In genomic region chr14:93299831-93300230, GRCh38 we compare ENCODE assay signal across 18 cellular contexts. TPM values are rescaled to one million over a fixed set of nuclear protein-coding genes. Genes with fewer than 3 reads are reported as not detected.
DNase-seq lines count a peak whose midpoint lies in the region; TF ChIP-seq lines count a peak whose summit lies in the region.
"Had no signal": no experiment of that assay in that cellular context is flagged by ENCODE, and none has a peak within 500 bp of the region (broad histone marks: within the 10 kb centered on the region; RNA-seq: fewer than 3 reads in every experiment).

No MANE protein-coding gene starts in this region.

- peak overlapping the region; percentile 44 for H3K9ac ChIP-seq in SK-N-MC (ENCODE audit: insufficient read length)

- H3K36me3 ChIP-seq in HEK293 (ENCODE audit: control insufficient read depth in 2 of 2, insufficient read depth in 1 of 2, low read length in 2 of 2) (no peaks in the 10 kb centered on the region), SK-N-MC (ENCODE audit: insufficient read depth, low read length) (peaks cover 2% of the 10 kb centered on the region; the same call in 1 of the 2 replicates), tibial nerve (peaks cover 0 to 4% (median 0%) of the 10 kb centered on the region in 3 donors)

- WGBS in tibial nerve, 2 donors: 64 to 65% methylated on average over 6 of the region's 6 CpGs

- no peak for TF ChIP-seq EP300 in tibial nerve (IDR thresholded peaks at IDR 0.05)

- CTCF ChIA-PET in HEK293 (lab: Yijun Ruan, JAX): no interaction called here

- H3K4me1 ChIP-seq in HEK293 (ENCODE audit: control insufficient read depth, insufficient read depth, low read length) (peaks cover 24% of the 10 kb centered on the region), tibial nerve (peaks cover 0 to 29% (median 3%) of the 10 kb centered on the region in 4 donors)

- TF ChIP-seq CTCF in HEK293 (tag by site-specific recombination; IDR thresholded peaks at IDR 0.05): no peak
- TF ChIP-seq CTCF in tibial nerve (IDR thresholded peaks at IDR 0.05): no peak

- no peak overlapping the region for H3K4me3 ChIP-seq in HEK293 (ENCODE audit: low read depth, low read length)
- H3K4me3 ChIP-seq in SK-N-MC: peak overlapping the region; percentile 54
- H3K4me3 ChIP-seq in tibial nerve: no peak overlapping the region

- peaks cover 2% of the 10 kb centered on the region for H3K36me3 Mint-ChIP-seq in activated naive CD8-positive, alpha-beta T cell treated with anti-CD3 and anti-CD28 coated beads for 36 hours

- no peaks in the 10 kb centered on the region for H3K27me3 ChIP-seq in tibial nerve

- no peaks in the 10 kb centered on the region for H3K27me3 Mint-ChIP-seq in activated naive CD8-positive, alpha-beta T cell treated with anti-CD3 and anti-CD28 coated beads for 36 hours
- H3K27me3 Mint-ChIP-seq: B cell; CD4-positive, alpha-beta memory T cell had no signal

- POLR2A ChIA-PET in HEK293 (lab: Yijun Ruan, JAX): interaction anchor here (1.1 kb wide), 1 partner anchor 18 kb away, joined by 3 read pairs; no protein-coding TSS in a partner anchor

- H3K4me1 Mint-ChIP-seq in activated naive CD8-positive, alpha-beta T cell treated with anti-CD3 and anti-CD28 coated beads for 36 hours: peaks cover 24% of the 10 kb centered on the region

- H3K9me3 ChIP-seq in HEK293 (ENCODE audit: control insufficient read depth, insufficient read depth, low read depth, low read length) (no peaks in the 10 kb centered on the region), SK-N-MC (ENCODE audit: low read depth, low read length) (no peaks in the 10 kb centered on the region), tibial nerve (no peaks in the 10 kb centered on the region)

- H3K27ac ChIP-seq in HEK293 (ENCODE audit: extremely low read depth, low read depth, low read length) (no peak overlapping the region), SK-N-MC (peak overlapping the region; percentile 89), tibial nerve (no peak overlapping the region)
- H3K27ac ChIP-seq: HL-60 had no signal

- no peak overlapping the region for H3K27ac Mint-ChIP-seq in activated naive CD8-positive, alpha-beta T cell treated with anti-CD3 and anti-CD28 coated beads for 36 hours
- H3K27ac Mint-ChIP-seq: B cell had no signal

- peak; percentile 81 for DNase-seq in SK-N-MC (ENCODE audit: low read depth, low spot score)
- DNase-seq in fibroblast of peridontal ligament (ENCODE audit: extremely low read depth): peak; percentile 21
- peak; percentile 36 for DNase-seq in putamen (ENCODE audit: low spot score)
- DNase-seq in tibial nerve (ENCODE audit: low spot score in 2 of 2): no peak
- no peak for DNase-seq in NCI-H1092 (lab: John Stamatoyannopoulos, UW)
- no peak for DNase-seq in activated naive CD8-positive, alpha-beta T cell treated with anti-CD3 and anti-CD28 coated beads for 36 hours
- DNase-seq: ACHN; CD4-positive, alpha-beta memory T cell; NCI-H1105 treated with DMSO at 0.1 percent for 48 hours; NCI-H1930; NCI-H2171 treated with DMSO at 0.1 percent for 48 hours; NCI-H510A; SIG-M5 had no signal

- no peak overlapping the region for H3K4me3 Mint-ChIP-seq in activated naive CD8-positive, alpha-beta T cell treated with anti-CD3 and anti-CD28 coated beads for 36 hours
- H3K4me3 Mint-ChIP-seq: B cell had no signal

- H3K9me3 Mint-ChIP-seq in activated naive CD8-positive, alpha-beta T cell treated with anti-CD3 and anti-CD28 coated beads for 36 hours: no peaks in the 10 kb centered on the region
- H3K9me3 Mint-ChIP-seq: CD4-positive, alpha-beta memory T cell had no signal

- no peak for TF ChIP-seq POLR2A in tibial nerve (IDR thresholded peaks at IDR 0.05)

TF ChIP-seq in HEK293, 187 proteins besides CTCF, POLR2A, EP300 and RAD21:
- TF ChIP-seq ZNF658 (tag by site-specific recombination; IDR thresholded peaks at IDR 0.05): no peak
- 0 out of 2 replicates have a peak, but pooled peaks have one; percentile 12 for TF ChIP-seq IKZF3 (tag by site-specific recombination; IDR thresholded peaks at IDR 0.05)
- TF ChIP-seq PRDM6 (tag by site-specific recombination; IDR thresholded peaks at IDR 0.05): peak; percentile 65
- TF ChIP-seq ZNF600 (tag by site-specific recombination; IDR thresholded peaks at IDR 0.05): peak; percentile 46; the same call in 1 of the 2 replicates
- peak; percentile 46 for TF ChIP-seq ZBTB17 (tag by site-specific recombination; IDR thresholded peaks at IDR 0.05)

RNA-seq across cellular contexts. Expression of gene BTBD7, which starts 33.0 kb away (rescaled TPM):
- total RNA-seq in tibial nerve: 10 to 100 TPM; 20.1 to 27.8 (median 23.2) TPM
- 10 to 100 TPM; 14.3 to 14.9 TPM for total RNA-seq in activated naive CD8-positive, alpha-beta T cell treated with anti-CD3 and anti-CD28 coated beads for 36 hours

RNA-seq across cellular contexts. Expression of gene COX8C, which starts 47.2 kb away (rescaled TPM):
- total RNA-seq in tibial nerve: not detected
- total RNA-seq in activated naive CD8-positive, alpha-beta T cell treated with anti-CD3 and anti-CD28 coated beads for 36 hours: not detected
- total RNA-seq: B cell; CD4-positive, alpha-beta memory T cell; Daoy; H1 had no signal

Comparison
In these comparisons a context has a peak if more than half of its experiments do, and no peak if none do; other contexts are left out.
1. DNase-seq: peak in SK-N-MC (single experiment), fibroblast of peridontal ligament (single experiment) and putamen (single experiment); none in tibial nerve (0 of 2), NCI-H1092 (single experiment) and activated naive CD8-positive, alpha-beta T cell treated with anti-CD3 and anti-CD28 coated beads for 36 hours (single experiment).